12 cellular contexts compared by ENCODE assay signal in the genomic region with DNA sequence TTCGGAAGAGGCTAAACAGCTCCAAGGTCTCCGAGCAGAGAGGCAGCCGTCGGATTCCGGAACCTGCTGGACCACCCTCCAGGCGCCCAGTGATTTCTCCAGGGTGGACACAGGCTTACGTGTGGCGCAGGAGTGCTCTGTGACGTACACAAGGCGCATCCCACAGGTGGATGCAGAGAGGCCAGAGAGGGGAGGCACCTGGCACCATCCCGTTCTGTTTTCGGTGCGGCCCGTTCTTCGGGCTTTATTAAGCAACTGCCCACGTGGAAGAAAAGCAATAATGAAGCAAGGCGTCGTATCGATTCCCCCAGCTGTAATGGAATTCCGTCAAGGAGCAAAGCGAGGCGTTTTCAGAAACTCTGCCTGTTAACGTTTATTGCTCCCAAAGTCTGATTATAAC.
DNase-seq lines count a peak whose midpoint lies in the region; ATAC-seq and TF ChIP-seq lines count a peak whose summit lies in the region.
"Had no signal": no experiment of that assay in that cellular context is flagged by ENCODE, and none has a peak within 500 bp of the region (broad histone marks: within the 10 kb centered on the region; RNA-seq: fewer than 3 reads in every experiment).

No MANE protein-coding gene starts in this region.

- intact Hi-C loops in sciatic nerve (cut with DNase I) = no loop called here

- H3K9me3 Mint-ChIP-seq in chondrocyte (ENCODE audit: low read depth) = no peaks in the 10 kb centered on the region
- H3K9me3 Mint-ChIP-seq: CD8-positive, alpha-beta memory T cell had no signal

- peak; percentile 19 for DNase-seq in activated effector memory CD4-positive, alpha-beta T cell treated with anti-CD3 and anti-CD28 coated beads, Interleukin-2, amount 50 U/mL, for 16 hours
- DNase-seq in activated effector memory CD4-positive, alpha-beta T cell treated with Interleukin-2 at 50 U/mL for 16 hours = no peak
- DNase-seq in chondrocyte (ENCODE audit: low spot score) (peak; percentile 55), sciatic nerve (ENCODE audit: low spot score) (peak; percentile 40), NCI-H748 (lab: John Stamatoyannopoulos, UW; ENCODE audit: unreplicated experiment) (no peak), MV-4-11 (lab: John Stamatoyannopoulos, UW) (no peak)
- DNase-seq: AML-193; CD8-positive, alpha-beta memory T cell; HCEC 1CT had no signal

- no peaks in the 10 kb centered on the region for H3K4me1 Mint-ChIP-seq in chondrocyte (ENCODE audit: low read depth)
- H3K4me1 Mint-ChIP-seq: CD8-positive, alpha-beta memory T cell; GM23338 had no signal

- H3K4me3 Mint-ChIP-seq in chondrocyte (ENCODE audit: unreplicated experiment) = no peak overlapping the region
- H3K4me3 Mint-ChIP-seq: CD8-positive, alpha-beta memory T cell; GM23338 had no signal

- no peaks in the 10 kb centered on the region for H3K27me3 Mint-ChIP-seq in chondrocyte (ENCODE audit: low read depth)

- no peak overlapping the region for H3K27ac Mint-ChIP-seq in chondrocyte (ENCODE audit: unreplicated experiment)
- H3K27ac Mint-ChIP-seq: CD8-positive, alpha-beta memory T cell; GM23338 had no signal

- ATAC-seq in sciatic nerve = no peak
- ATAC-seq in GM21381 (IDR thresholded peaks at IDR 0.05; ENCODE audit: unreplicated experiment) = no peak
- ATAC-seq: A549 had no signal

- TF ChIP-seq CTCF in chondrocyte (IDR thresholded peaks at IDR 0.05) = no peak

- no peaks in the 10 kb centered on the region for H3K36me3 Mint-ChIP-seq in chondrocyte (ENCODE audit: low read depth)
- H3K36me3 Mint-ChIP-seq: CD8-positive, alpha-beta memory T cell had no signal

Comparison
In these comparisons a context has a peak if more than half of its experiments do, and no peak if none do; other contexts are left out.
1. DNase-seq: peak in activated effector memory CD4-positive, alpha-beta T cell treated with anti-CD3 and anti-CD28 coated beads, Interleukin-2, amount 50 U/mL, for 16 hours (single experiment), chondrocyte (single experiment) and sciatic nerve (single experiment); none in activated effector memory CD4-positive, alpha-beta T cell treated with Interleukin-2 at 50 U/mL for 16 hours (single experiment), NCI-H748 (single experiment) and MV-4-11 (single experiment).